ENCODE assay signal across 13 cellular contexts in the genomic region with DNA sequence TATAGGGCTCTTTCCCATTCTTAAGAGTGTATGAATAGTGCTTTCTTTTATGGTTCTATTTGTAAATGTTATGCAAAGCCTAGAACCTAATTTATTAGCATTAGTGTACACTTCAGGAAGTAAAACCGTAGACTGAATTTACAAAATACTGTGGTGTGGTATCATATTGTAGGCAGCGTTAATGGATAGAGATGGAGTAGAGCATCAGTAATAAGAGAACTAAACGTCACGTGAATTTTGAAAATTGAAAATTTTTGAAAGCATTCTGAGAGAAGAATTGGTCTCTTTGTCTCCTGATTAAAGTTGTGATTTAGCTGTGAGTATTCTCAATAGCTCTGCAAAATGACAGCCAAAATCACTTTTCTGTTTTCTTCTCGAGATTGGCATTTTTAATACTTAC. TPM values are rescaled to one million over a fixed set of nuclear protein-coding genes. Genes with fewer than 3 reads are reported as not detected.
DNase-seq lines count a peak whose midpoint lies in the region; ATAC-seq, FAIRE-seq and TF ChIP-seq lines count a peak whose summit lies in the region.
"Had no signal": no experiment of that assay in that cellular context is flagged by ENCODE, and none has a peak within 500 bp of the region (broad histone marks: within the 10 kb centered on the region; RNA-seq: fewer than 3 reads in every experiment).

No MANE protein-coding gene starts in this region.

- peak overlapping the region; percentile 2 for H3K4me3 ChIP-seq in cardiac muscle cell
- H3K4me3 ChIP-seq in subcutaneous abdominal adipose tissue (ENCODE audit: low read depth in 1 of 5, low read length in 5 of 5), result peak overlapping the region in 1 of 5 donors; percentile 13

- peak overlapping the region in 1 of 5 donors; percentile 12 for H3K9ac ChIP-seq in subcutaneous abdominal adipose tissue (ENCODE audit: low read length in 5 of 5)

- H3K9me3 ChIP-seq in cardiac muscle cell (ENCODE audit: low read depth), result no peaks in the 10 kb centered on the region
- H3K9me3 ChIP-seq in T-helper 17 cell (ENCODE audit: control insufficient read depth, low read length, poor library complexity, severe bottlenecking), result no peaks in the 10 kb centered on the region
- H3K9me3 ChIP-seq in subcutaneous abdominal adipose tissue (ENCODE audit: control insufficient read depth in 5 of 5, low read length in 5 of 5), result no peaks in the 10 kb centered on the region
- H3K9me3 ChIP-seq: pancreas had no signal

- intact Hi-C loops in left cardiac atrium (cut with DNase I), result loop anchor here (5.0 to 10.0 kb wide), 4 partner anchors 109 to 144 kb away; no protein-coding TSS in a partner anchor

- H3K27ac ChIP-seq in cardiac muscle cell (no peak overlapping the region), subcutaneous abdominal adipose tissue (ENCODE audit: low read depth, low read length) (peak overlapping the region; percentile 2)

- H3K36me3 ChIP-seq in cardiac muscle cell (no peaks in the 10 kb centered on the region), subcutaneous abdominal adipose tissue (ENCODE audit: control insufficient read depth in 5 of 5, insufficient read depth in 5 of 5, low read length in 5 of 5) (no peaks in the 10 kb centered on the region)
- H3K36me3 ChIP-seq: pancreas had no signal

- H3K27me3 ChIP-seq in cardiac muscle cell (no peaks in the 10 kb centered on the region), subcutaneous abdominal adipose tissue (ENCODE audit: control insufficient read depth in 5 of 5, insufficient read depth in 4 of 5, low read length in 5 of 5) (no peaks in the 10 kb centered on the region)
- H3K27me3 ChIP-seq: pancreas had no signal

- peak overlapping the region; percentile 70 for H3K27ac Mint-ChIP-seq in T-helper 17 cell
- H3K27ac Mint-ChIP-seq: endodermal cell had no signal

- peaks cover 60% of the 10 kb centered on the region for H3K4me1 Mint-ChIP-seq in T-helper 17 cell

- no peaks in the 10 kb centered on the region for H3K27me3 Mint-ChIP-seq in T-helper 17 cell

- TF ChIP-seq CTCF in cardiac muscle cell (IDR thresholded peaks at IDR 0.05; ENCODE audit: low read depth, low read length), result no peak

- H3K36me3 Mint-ChIP-seq in T-helper 17 cell (ENCODE audit: low read depth), result peaks cover 9% of the 10 kb centered on the region

- H3K4me3 Mint-ChIP-seq in T-helper 17 cell, result peak overlapping the region; percentile 74

- no peak for DNase-seq in cardiac muscle cell (ENCODE audit: low read depth in 1 of 2, low spot score in 1 of 2)
- DNase-seq in left cardiac atrium, result no peak
- DNase-seq in T-helper 17 cell, result no peak
- DNase-seq in stimulated activated CD4-positive, alpha-beta T cell treated with anti-CD3 and anti-CD28 coated beads, Interleukin-12 subunit alpha, Interleukin-12 subunit beta, amount 100 ng/mL, for 4 hours, result no peak
- DNase-seq in HK-2 (ENCODE audit: unreplicated experiment), result no peak
- DNase-seq in NCI-H146 (lab: John Stamatoyannopoulos, UW), result no peak
- DNase-seq: activated effector memory CD4-positive, alpha-beta T cell treated with anti-CD3 and anti-CD28 coated beads, Interleukin-2, amount 50 U/mL, for 16 hours; endodermal cell; NCI-H510A; pancreas; T1000 had no signal

- no peak for ATAC-seq in left cardiac atrium
- no peak for ATAC-seq in T-helper 17 cell
- ATAC-seq: pancreas had no signal

- FAIRE-seq in islet of Langerhans (lab: Jason Lieb, UNC), result peak; percentile 66

- peaks cover 43% of the 10 kb centered on the region for H3K4me1 ChIP-seq in cardiac muscle cell (ENCODE audit: low read depth)
- H3K4me1 ChIP-seq in subcutaneous abdominal adipose tissue (ENCODE audit: control insufficient read depth in 5 of 5, insufficient read depth in 5 of 5, low read length in 5 of 5), result peaks cover 5 to 52% (median 21%) of the 10 kb centered on the region in 5 donors

RNA-seq across cellular contexts. Expression of gene STIM2, which starts 2.9 kb away (rescaled TPM):
- total RNA-seq in cardiac muscle cell (25.9 and 33.9 TPM in 2 replicates), left cardiac atrium (10 to 100 TPM; 12.1 to 16.9 TPM), T-helper 17 cell (10 to 100 TPM; 70.1 to 73.4 TPM)
- polyA plus RNA-seq in cardiac muscle cell, result 27.3 and 35.2 TPM in 2 replicates
